In the genomic region with DNA sequence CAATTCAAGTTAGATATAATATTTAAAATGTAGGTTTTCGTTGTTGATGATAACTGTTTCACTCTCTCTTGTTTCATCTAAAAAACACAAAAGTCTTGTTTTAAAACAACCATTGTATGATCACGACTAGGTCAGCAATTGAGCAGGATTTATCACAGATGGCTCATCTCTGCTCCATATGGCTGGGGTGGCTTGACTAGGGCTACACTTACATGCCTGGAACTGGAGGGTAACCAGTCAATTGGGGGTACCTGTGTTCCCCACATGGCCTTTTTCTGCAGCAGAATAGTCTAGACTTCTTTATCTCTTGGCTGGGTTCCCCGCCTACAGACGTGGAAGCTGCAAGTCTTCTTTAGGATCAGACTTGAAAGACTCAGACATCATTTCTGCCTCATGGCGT, we compare ENCODE assay signal across 20 cellular contexts.
A peak's percentile ranks its signal among the peaks of the same experiment; 100 is the strongest.
DNase-seq lines count a peak whose midpoint lies in the region; TF ChIP-seq lines count a peak whose summit lies in the region.
"Had no signal": no experiment of that assay in that cellular context is flagged by ENCODE, and none has a peak within 500 bp of the region (broad histone marks: within the 10 kb centered on the region; RNA-seq: fewer than 3 reads in every experiment).

No MANE protein-coding gene starts in this region.

- no peaks in the 10 kb centered on the region for H3K36me3 ChIP-seq in adrenal gland (replicated peaks in 1 of 2)

- no peak for TF ChIP-seq POLR2A in adrenal gland (IDR thresholded peaks at IDR 0.05)

- no peak overlapping the region for H3K27ac ChIP-seq in adrenal gland
- H3K27ac ChIP-seq: 22Rv1, BLaER1, C4-2B, GM23248 had no signal

- H3K4me3 ChIP-seq in foreskin fibroblast (ENCODE audit: low read depth in 1 of 2, low read length in 2 of 2) = no peak overlapping the region
- H3K4me3 ChIP-seq in adrenal gland = no peak overlapping the region
- H3K4me3 ChIP-seq: BLaER1, GM12878, GM23248 had no signal

- no peaks in the 10 kb centered on the region for H3K4me1 ChIP-seq in adrenal gland (replicated peaks in 1 of 2)

- peaks cover under 1% of the 10 kb centered on the region for H3K27me3 Mint-ChIP-seq in brain
- H3K27me3 Mint-ChIP-seq: B cell; CD4-positive, CD25-positive, alpha-beta regulatory T cell had no signal

- intact Hi-C loops in adrenal gland (cut with DNase I) = no loop called here

- peaks cover 0 to 3% (median 0%) of the 10 kb centered on the region in 5 experiments for H3K9me3 Mint-ChIP-seq in brain

- 72 to 85% (median 74%) methylated on average over 5 of the region's 5 CpGs for WGBS in adrenal gland, 4 donors

- H3K27ac Mint-ChIP-seq in brain = peak overlapping the region in 3 of 5 experiments; percentile 26 to 54 (median 42)
- H3K27ac Mint-ChIP-seq: B cell; CD4-positive, CD25-positive, alpha-beta regulatory T cell; CD8-positive, alpha-beta memory T cell had no signal

- H3K27me3 ChIP-seq in adrenal gland = no peaks in the 10 kb centered on the region
- H3K27me3 ChIP-seq: BLaER1 had no signal

- no peaks in the 10 kb centered on the region for H3K9me3 ChIP-seq in adrenal gland (replicated peaks in 1 of 3)
- H3K9me3 ChIP-seq: BLaER1 had no signal

- peaks cover 41% of the 10 kb centered on the region for H3K36me3 Mint-ChIP-seq in brain
- H3K36me3 Mint-ChIP-seq: CD4-positive, CD25-positive, alpha-beta regulatory T cell; CD8-positive, alpha-beta memory T cell had no signal

- H3K4me1 Mint-ChIP-seq in brain = peaks cover 59% of the 10 kb centered on the region
- H3K4me1 Mint-ChIP-seq: CD4-positive, CD25-positive, alpha-beta regulatory T cell; CD8-positive, alpha-beta memory T cell had no signal

- TF ChIP-seq CTCF in brain (conservative IDR thresholded peaks at IDR 0.05) = no peak
- TF ChIP-seq CTCF in foreskin fibroblast (IDR thresholded peaks at IDR 0.05; ENCODE audit: low read depth, low read length) = no peak
- no peak for TF ChIP-seq CTCF in adrenal gland (IDR thresholded peaks at IDR 0.05)

- peak; percentile 9 for DNase-seq in DMS 273 (lab: John Stamatoyannopoulos, UW; ENCODE audit: unreplicated experiment)
- no peak for DNase-seq in DMS 273 treated with DMSO at 0.1 percent for 48 hours (lab: John Stamatoyannopoulos, UW)
- peak; percentile 21 for DNase-seq in cerebellum (ENCODE audit: low spot score)
- DNase-seq in foreskin fibroblast = no peak
- no peak for DNase-seq in kidney tubule cell (ENCODE audit: low spot score)
- DNase-seq in adrenal gland = no peak
- DNase-seq: CD4-positive, CD25-positive, alpha-beta regulatory T cell; CD8-positive, alpha-beta memory T cell; DMS153; DND-41; GDM1; GM23248; H7; HCEC 1CT had no signal

- no peak overlapping the region for H3K4me3 Mint-ChIP-seq in brain
- H3K4me3 Mint-ChIP-seq: B cell; CD4-positive, CD25-positive, alpha-beta regulatory T cell; CD8-positive, alpha-beta memory T cell had no signal

Comparison
In these comparisons a context has a peak if more than half of its experiments do, and no peak if none do; other contexts are left out.
1. DNase-seq: peak in DMS 273 (single experiment) and cerebellum (single experiment); none in DMS 273 treated with DMSO at 0.1 percent for 48 hours (single experiment), foreskin fibroblast (0 of 2), kidney tubule cell (single experiment) and adrenal gland (0 of 7).